ENCODE assay signal across 16 cellular contexts in the genomic region with DNA sequence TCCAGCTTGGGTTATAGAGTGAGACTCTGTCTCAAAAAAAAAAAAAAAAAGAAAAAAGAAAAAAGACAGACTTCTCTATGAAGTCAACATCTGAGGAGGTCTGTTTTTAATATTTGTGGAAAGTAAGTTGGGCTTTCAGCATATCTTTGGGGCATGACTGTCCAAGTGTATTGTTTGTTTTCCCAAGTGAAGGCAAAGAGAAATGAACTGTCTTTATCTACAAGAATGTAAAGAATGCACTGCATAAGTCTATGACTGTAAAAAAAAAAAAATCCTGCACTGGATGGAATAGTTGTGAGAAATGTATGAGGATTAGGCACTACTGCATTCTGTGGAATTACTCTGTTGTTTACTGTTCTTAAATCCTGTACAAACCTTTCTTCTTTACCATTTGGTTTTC. TPM values are rescaled to one million over a fixed set of nuclear protein-coding genes. Genes with fewer than 3 reads are reported as not detected.
DNase-seq lines count a peak whose midpoint lies in the region; ATAC-seq and TF ChIP-seq lines count a peak whose summit lies in the region.
"Had no signal": no experiment of that assay in that cellular context is flagged by ENCODE, and none has a peak within 500 bp of the region (broad histone marks: within the 10 kb centered on the region; RNA-seq: fewer than 3 reads in every experiment).

No MANE protein-coding gene starts in this region.

- H3K27me3 Mint-ChIP-seq in nephron (ENCODE audit: low read depth), result no peaks in the 10 kb centered on the region

- H3K4me2 ChIP-seq in PC-3 (ENCODE audit: low read length), result peak overlapping the region; percentile 37; the same call in 1 of the 2 replicates
- H3K4me2 ChIP-seq in OCI-LY7 (ENCODE audit: low read length), result no peak overlapping the region

- H3K27ac ChIP-seq in PC-3 (ENCODE audit: low read length) (peak overlapping the region; percentile 55), OCI-LY7 (ENCODE audit: low read depth, low read length, poor library complexity, severe bottlenecking) (no peak overlapping the region)
- H3K27ac ChIP-seq: neutrophil had no signal

- peaks cover 36% of the 10 kb centered on the region for H3K4me1 Mint-ChIP-seq in nephron

- H2AFZ ChIP-seq in PC-3 (ENCODE audit: low read length) (no peak overlapping the region), OCI-LY7 (ENCODE audit: low read length) (no peak overlapping the region)

- H3K36me3 ChIP-seq in PC-3 (ENCODE audit: low read depth, low read length) (no peaks in the 10 kb centered on the region), OCI-LY7 (ENCODE audit: insufficient read depth, low read length) (no peaks in the 10 kb centered on the region)
- H3K36me3 ChIP-seq: HAP-1, neutrophil had no signal

- CTCF ChIA-PET in PC-3 (lab: Charles Lee), result interaction anchor here (0.6 to 0.7 kb wide), 4 partner anchors 49 to 263 kb away, joined by 4 to 9 read pairs (median 6); no protein-coding TSS in a partner anchor
- CTCF ChIA-PET in OCI-LY7 (lab: Charles Lee; ENCODE audit: unreplicated experiment), result no interaction called here

- no peaks in the 10 kb centered on the region for H3K36me3 Mint-ChIP-seq in nephron (ENCODE audit: low read depth)

- intact Hi-C loops in PC-3 (cut with micrococcal nuclease), result loop anchor here (1.0 kb wide), 1 partner anchor 53 kb away; no protein-coding TSS in a partner anchor
- intact Hi-C loops in OCI-LY7 (cut with micrococcal nuclease; ENCODE audit: unreplicated experiment), result no loop called here

- H3K4me1 ChIP-seq in PC-3 (ENCODE audit: insufficient read depth, low read length), result peaks cover 25% of the 10 kb centered on the region
- H3K4me1 ChIP-seq in OCI-LY7 (ENCODE audit: insufficient read depth, low read length, poor library complexity, severe bottlenecking), result no peaks in the 10 kb centered on the region
- H3K4me1 ChIP-seq: HAP-1 had no signal

- H3K9me3 ChIP-seq in PC-3 (ENCODE audit: low read length) (no peaks in the 10 kb centered on the region), OCI-LY7 (ENCODE audit: low read length) (no peaks in the 10 kb centered on the region)
- H3K9me3 ChIP-seq: neutrophil had no signal

- TF ChIP-seq CTCF in AG10803 (conservative IDR thresholded peaks at IDR 0.05; ENCODE audit: low read length), result no peak
- no peak for TF ChIP-seq CTCF in PC-3 (conservative IDR thresholded peaks at IDR 0.05; ENCODE audit: low read depth, low read length)
- no peak for TF ChIP-seq CTCF in nephron (IDR thresholded peaks at IDR 0.05; ENCODE audit: unreplicated experiment in 3 of 3)
- TF ChIP-seq CTCF in OCI-LY7 (conservative IDR thresholded peaks at IDR 0.05; ENCODE audit: low read length), result no peak

- BruUV-seq in PC-3 (replicated peaks; lab: Mats Ljungman, UMichigan) (no TSS peak), OCI-LY7 (replicated peaks; lab: Mats Ljungman, UMichigan) (no TSS peak)

- DNase-seq in AG10803 (ENCODE audit: low read depth) (peak; percentile 99), PC-3 (peak; percentile 89), epidermal melanocyte (ENCODE audit: insufficient read length, low spot score) (peak; percentile 50), OCI-LY7 (ENCODE audit: low spot score) (no peak), cerebellum (ENCODE audit: low spot score) (no peak), islet precursor cell (no peak)
- DNase-seq: activated CD4-positive, alpha-beta T cell treated with anti-CD3 and anti-CD28 coated beads for 48 hours; activated gamma-delta T cell; CD4-positive, alpha-beta T cell; NCI-H510A treated with DMSO at 0.1 percent for 48 hours; stimulated activated CD4-positive, alpha-beta T cell treated with anti-CD3 and anti-CD28 coated beads, Interleukin-4, amount 100 ng/mL, for 1 hour; stimulated activated naive CD8-positive, alpha-beta T cell treated with anti-CD3 and anti-CD28 coated beads, Interleukin-15, amount 100 ng/mL, for 72 hours had no signal

- ATAC-seq in PC-3 (peak; percentile 97), HG03432 (IDR thresholded peaks at IDR 0.05; ENCODE audit: unreplicated experiment) (no peak)
- ATAC-seq: stimulated activated naive CD8-positive, alpha-beta T cell treated with anti-CD3 and anti-CD28 coated beads, Interleukin-15, amount 100 ng/mL, for 72 hours had no signal

- no peaks in the 10 kb centered on the region for H3F3A ChIP-seq in PC-3 (ENCODE audit: low read length, unreplicated experiment)

- H3K79me2 ChIP-seq in PC-3 (ENCODE audit: low read length) (no peaks in the 10 kb centered on the region), OCI-LY7 (ENCODE audit: insufficient read depth, low read depth, low read length) (no peaks in the 10 kb centered on the region)

- POLR2A ChIA-PET in PC-3 (lab: Charles Lee; ENCODE audit: unreplicated experiment) (interaction anchor here (0.7 kb wide), 1 partner anchor 10 kb away, joined by 7 read pairs; no protein-coding TSS in a partner anchor), OCI-LY7 (lab: Charles Lee) (no interaction called here)

- H3K9me3 Mint-ChIP-seq in nephron, result peaks cover 7% of the 10 kb centered on the region

- H3K27ac Mint-ChIP-seq in nephron, result peak overlapping the region in 2 of 3 experiments; percentile 69 to 84
- H3K27ac Mint-ChIP-seq: CD4-positive, alpha-beta T cell; stimulated activated naive CD8-positive, alpha-beta T cell treated with anti-CD3 and anti-CD28 coated beads, Interleukin-15, amount 100 ng/mL, for 72 hours had no signal

- H3K9me2 ChIP-seq in PC-3 (replicated peaks; ENCODE audit: low read length) (no peaks in the 10 kb centered on the region), OCI-LY7 (ENCODE audit: insufficient read depth, low read length) (0 out of 2 replicates have a peak, but pooled peaks cover 3% of the 10 kb centered on the region)

- no peak overlapping the region for H3K4me3 Mint-ChIP-seq in nephron
- H3K4me3 Mint-ChIP-seq: CD4-positive, alpha-beta T cell; stimulated activated naive CD8-positive, alpha-beta T cell treated with anti-CD3 and anti-CD28 coated beads, Interleukin-15, amount 100 ng/mL, for 72 hours had no signal

- no peaks in the 10 kb centered on the region for H3K27me3 ChIP-seq in PC-3 (ENCODE audit: low read length)

- no peak overlapping the region for H3K4me3 ChIP-seq in AG10803 (ENCODE audit: low read length)
- no peak overlapping the region for H3K4me3 ChIP-seq in PC-3 (ENCODE audit: low read length)
- H3K4me3 ChIP-seq in OCI-LY7 (ENCODE audit: low read depth, low read length, poor library complexity, severe bottlenecking), result no peak overlapping the region
- H3K4me3 ChIP-seq: HAP-1 had no signal

- H4K20me1 ChIP-seq in PC-3 (ENCODE audit: low read length) (no peaks in the 10 kb centered on the region), OCI-LY7 (ENCODE audit: insufficient read depth, low read length) (no peaks in the 10 kb centered on the region)

- H3K9ac ChIP-seq in PC-3 (ENCODE audit: low read length), result no peak overlapping the region

RNA-seq across cellular contexts. Expression of gene TMEM61, which starts 45.6 kb away (rescaled TPM):
- total RNA-seq in PC-3 (2014; rRNA removed) (0.95 and 3.8 TPM in 2 replicates), OCI-LY7 (2022) (not detected in 2 replicates), cerebellum (1.2 TPM)
- total RNA-seq in OCI-LY7 (2014; rRNA removed; shearing (Covaris generic)), result not detected in 2 replicates
- total RNA-seq: CD4-positive, alpha-beta T cell had no signal

RNA-seq across cellular contexts. Expression of gene DHCR24, which starts 47.9 kb away (rescaled TPM):
- total RNA-seq in PC-3 (2014; rRNA removed) (166 TPM in 2 replicates), OCI-LY7 (2022) (84.4 and 93.6 TPM in 2 replicates), cerebellum (37.9 TPM)
- 40.5 and 45.7 TPM in 2 replicates for total RNA-seq in OCI-LY7 (2014; rRNA removed; shearing (Covaris generic))

Comparison
In these comparisons a context has a peak if more than half of its experiments do, and no peak if none do; other contexts are left out.
1. DNase-seq: peak in AG10803 (single experiment), PC-3 (single experiment) and epidermal melanocyte (single experiment); none in OCI-LY7 (single experiment), cerebellum (single experiment) and islet precursor cell (single experiment).